10 cellular contexts compared by ENCODE assay signal in genomic region chr1:44672956-44673674, GRCh38. TPM values are rescaled to one million over a fixed set of nuclear protein-coding genes. Genes with fewer than 3 reads are reported as not detected.
DNase-seq lines count a peak whose midpoint lies in the region; ATAC-seq and TF ChIP-seq lines count a peak whose summit lies in the region.
"Had no signal": no experiment of that assay in that cellular context is flagged by ENCODE, and none has a peak within 500 bp of the region (broad histone marks: within the 10 kb centered on the region; RNA-seq: fewer than 3 reads in every experiment).

No MANE protein-coding gene starts in this region.

- peak overlapping the region; percentile 91 to 96 for H3K27ac ChIP-seq in left lung
- peak overlapping the region; percentile 88 to 89 for H3K27ac ChIP-seq in testis

- H3K4me1 Mint-ChIP-seq in activated CD4-positive, alpha-beta T cell treated with anti-CD3 and anti-CD28 coated beads for 36 hours = peaks cover 24% of the 10 kb centered on the region
- H3K4me1 Mint-ChIP-seq in activated naive CD8-positive, alpha-beta T cell treated with anti-CD3 and anti-CD28 coated beads, Interleukin-2, amount 50 U/mL, for 24 hours = peaks cover 29% of the 10 kb centered on the region

- TF ChIP-seq CTCF in left lung (IDR thresholded peaks at IDR 0.05) (no peak), testis (IDR thresholded peaks at IDR 0.05) (no peak)

- POLR2A ChIA-PET in activated CD4-positive, alpha-beta T cell treated with anti-CD3 and anti-CD28 coated beads for 36 hours (lab: Charles Lee) = interaction anchor here (0.6 to 2.2 kb wide), 6 partner anchors 9 to 669 kb away, joined by 3 to 23 read pairs (median 6); partner anchors contain the start of gene RNU5D-1

- H3K27ac Mint-ChIP-seq in activated CD4-positive, alpha-beta T cell treated with anti-CD3 and anti-CD28 coated beads for 36 hours = peak overlapping the region; percentile 34
- H3K27ac Mint-ChIP-seq in activated naive CD8-positive, alpha-beta T cell treated with anti-CD3 and anti-CD28 coated beads, Interleukin-2, amount 50 U/mL, for 24 hours = no peak overlapping the region

- H3K36me3 ChIP-seq in left lung (no peaks in the 10 kb centered on the region), testis (ENCODE audit: low read depth, missing control alignments) (no peaks in the 10 kb centered on the region)

- H3K4me3 Mint-ChIP-seq in activated CD4-positive, alpha-beta T cell treated with anti-CD3 and anti-CD28 coated beads for 36 hours = peak overlapping the region; percentile 78
- peak overlapping the region; percentile 80 for H3K4me3 Mint-ChIP-seq in activated naive CD8-positive, alpha-beta T cell treated with anti-CD3 and anti-CD28 coated beads, Interleukin-2, amount 50 U/mL, for 24 hours

- H3K27me3 ChIP-seq in left lung = no peaks in the 10 kb centered on the region
- H3K27me3 ChIP-seq in testis = no peaks in the 10 kb centered on the region

- ATAC-seq in activated CD4-positive, alpha-beta T cell treated with anti-CD3 and anti-CD28 coated beads for 36 hours = no peak
- no peak for ATAC-seq in activated naive CD8-positive, alpha-beta T cell treated with anti-CD3 and anti-CD28 coated beads, Interleukin-2, amount 50 U/mL, for 24 hours
- ATAC-seq in left lung = no peak

- peak overlapping the region; percentile 40 to 60 for H3K4me3 ChIP-seq in left lung
- H3K4me3 ChIP-seq in testis = peak overlapping the region; percentile 59 to 74

- no peaks in the 10 kb centered on the region for H3K9me3 Mint-ChIP-seq in activated CD4-positive, alpha-beta T cell treated with anti-CD3 and anti-CD28 coated beads for 36 hours (ENCODE audit: low read depth)
- no peaks in the 10 kb centered on the region for H3K9me3 Mint-ChIP-seq in activated naive CD8-positive, alpha-beta T cell treated with anti-CD3 and anti-CD28 coated beads, Interleukin-2, amount 50 U/mL, for 24 hours

- CTCF ChIA-PET in activated CD4-positive, alpha-beta T cell treated with anti-CD3 and anti-CD28 coated beads for 36 hours (lab: Charles Lee) = interaction anchor here (0.6 to 2.7 kb wide), 5 partner anchors 9 to 126 kb away, joined by 3 to 16 read pairs (median 5); no protein-coding TSS in a partner anchor

- DNase-seq in activated CD4-positive, alpha-beta T cell treated with anti-CD3 and anti-CD28 coated beads for 36 hours = no peak
- no peak for DNase-seq in activated CD4-positive, alpha-beta T cell treated with anti-CD3 and anti-CD28 coated beads for 48 hours
- DNase-seq in activated naive CD8-positive, alpha-beta T cell treated with anti-CD3 and anti-CD28 coated beads, Interleukin-2, amount 50 U/mL, for 24 hours = no peak
- DNase-seq in left lung (peak in 1 of 2 donors; percentile 35), testis (peak; percentile 25), SIG-M5 treated with dmso at 0.1 percent for 504 hours (lab: John Stamatoyannopoulos, UW; ENCODE audit: unreplicated experiment) (no peak), NCI-H1092 (lab: John Stamatoyannopoulos, UW) (no peak), NCI-H2081 (lab: John Stamatoyannopoulos, UW) (no peak)

- no peaks in the 10 kb centered on the region for H3K27me3 Mint-ChIP-seq in activated CD4-positive, alpha-beta T cell treated with anti-CD3 and anti-CD28 coated beads for 36 hours
- H3K27me3 Mint-ChIP-seq in activated naive CD8-positive, alpha-beta T cell treated with anti-CD3 and anti-CD28 coated beads, Interleukin-2, amount 50 U/mL, for 24 hours = no peaks in the 10 kb centered on the region

- TF ChIP-seq POLR2A in testis (IDR thresholded peaks at IDR 0.05) = no peak

- H3K4me1 ChIP-seq in left lung (peaks cover 42 to 58% of the 10 kb centered on the region in 2 donors), testis (peaks cover 12% of the 10 kb centered on the region)

- intact Hi-C loops in activated CD4-positive, alpha-beta T cell treated with anti-CD3 and anti-CD28 coated beads for 36 hours (cut with DNase I, micrococcal nuclease) = no loop called here
- intact Hi-C loops in left lung (cut with DNase I) = no loop called here
- intact Hi-C loops in testis (cut with DNase I; ENCODE audit: low total_unique reads) = no loop called here

- no peaks in the 10 kb centered on the region for H3K36me3 Mint-ChIP-seq in activated CD4-positive, alpha-beta T cell treated with anti-CD3 and anti-CD28 coated beads for 36 hours (ENCODE audit: low read depth)
- H3K36me3 Mint-ChIP-seq in activated naive CD8-positive, alpha-beta T cell treated with anti-CD3 and anti-CD28 coated beads, Interleukin-2, amount 50 U/mL, for 24 hours (ENCODE audit: low read depth) = no peaks in the 10 kb centered on the region

- WGBS in testis, 2 donors = 51 to 66% methylated on average over 14 of the region's 14 CpGs

- H3K9me3 ChIP-seq in left lung (no peaks in the 10 kb centered on the region), testis (no peaks in the 10 kb centered on the region)

RNA-seq across cellular contexts. Expression of gene TMEM53, which starts 1.2 kb away (rescaled TPM):
- total RNA-seq in activated CD4-positive, alpha-beta T cell treated with anti-CD3 and anti-CD28 coated beads for 36 hours = 1 to 10 TPM; 4.3 to 5.5 TPM
- total RNA-seq in left lung (10 to 100 TPM; 17.1 to 18.8 TPM), testis (10 to 100 TPM; 15.6 to 18.9 TPM)
- polyA plus RNA-seq in testis (ENCODE audit: insufficient read depth, low read depth, low replicate concordance) = 40.2 TPM

RNA-seq across cellular contexts. Expression of gene ARMH1, which starts 1.4 kb away (rescaled TPM):
- total RNA-seq in activated CD4-positive, alpha-beta T cell treated with anti-CD3 and anti-CD28 coated beads for 36 hours = 10 to 100 TPM; 67.3 to 75.1 TPM
- total RNA-seq in left lung = 1 to 10 TPM; 4.0 to 6.4 TPM
- 10 to 100 TPM; 17.4 to 29.7 TPM for total RNA-seq in testis
- 42.9 TPM for polyA plus RNA-seq in testis (ENCODE audit: insufficient read depth, low read depth, low replicate concordance)

RNA-seq across cellular contexts. Expression of gene RNU5D-1, which starts 57.9 kb away (rescaled TPM):
- total RNA-seq in activated CD4-positive, alpha-beta T cell treated with anti-CD3 and anti-CD28 coated beads for 36 hours = not detected
- not detected for total RNA-seq in left lung
- total RNA-seq in testis = not detected
- not detected for polyA plus RNA-seq in testis (ENCODE audit: insufficient read depth, low read depth, low replicate concordance)
- total RNA-seq: dermis microvascular lymphatic vessel endothelial cell, subcutaneous adipose tissue had no signal
